In the genomic region with DNA sequence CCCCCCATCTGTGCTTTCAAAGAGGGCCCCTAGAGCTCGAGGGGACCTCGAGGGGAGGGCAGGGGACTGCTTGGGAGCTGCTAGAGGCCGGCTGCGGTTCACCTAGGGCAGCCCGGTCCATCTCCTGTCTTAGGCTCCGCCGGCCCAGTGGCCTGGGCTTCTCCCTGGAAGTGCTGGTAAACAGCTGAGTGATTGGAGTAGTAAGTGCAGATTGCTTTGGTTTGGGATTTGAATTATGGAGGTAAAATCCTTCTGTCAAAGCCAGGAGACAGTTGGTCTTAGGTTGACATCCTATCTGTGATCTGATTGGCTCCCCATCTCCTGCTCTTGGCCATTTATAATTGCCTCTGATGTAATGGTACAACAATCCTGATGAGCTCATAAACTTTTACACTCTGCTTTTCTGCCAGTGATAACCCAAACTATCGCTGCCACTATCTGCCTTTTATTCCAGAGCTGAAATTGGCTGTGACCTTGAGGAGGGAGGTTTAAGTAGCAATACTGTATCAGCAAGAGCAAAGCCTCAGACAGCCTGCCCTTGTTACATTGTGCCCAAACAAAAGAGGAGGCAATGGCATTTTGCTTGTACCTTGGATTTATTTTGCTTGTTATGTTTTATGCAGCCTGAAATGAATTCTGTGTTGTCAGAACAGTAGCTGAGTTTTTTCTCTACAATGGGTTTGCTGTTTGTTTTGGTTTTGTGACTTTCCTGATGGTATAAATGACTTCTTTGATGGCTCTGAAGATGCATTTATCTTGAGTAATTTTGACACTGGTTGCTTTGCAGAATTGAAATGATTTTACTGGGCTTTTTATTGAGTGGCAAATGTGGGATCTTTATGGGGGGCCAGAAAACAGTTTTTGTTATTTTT, we compare ENCODE assay signal across 8 cellular contexts. TPM values are rescaled to one million over a fixed set of nuclear protein-coding genes. Genes with fewer than 3 reads are reported as not detected.
DNase-seq lines count a peak whose midpoint lies in the region; ATAC-seq and TF ChIP-seq lines count a peak whose summit lies in the region.

No MANE protein-coding gene starts in this region.

- DNase-seq in DMS153 (lab: John Stamatoyannopoulos, UW), result peak; percentile 92
- DNase-seq in HS-5 (ENCODE audit: low read depth), result peak; percentile 91
- DNase-seq in NCI-H748 treated with DMSO at 0.1 percent for 48 hours (lab: John Stamatoyannopoulos, UW), result peak; percentile 78
- peak; percentile 68 for DNase-seq in activated CD8-positive, alpha-beta T cell treated with anti-CD3 and anti-CD28 coated beads, Interleukin-2, amount 10 ng/mL, durations not matched to agents 7 days and 5 days
- no peak for DNase-seq in esophagus squamous epithelium (lab: John Stamatoyannopoulos, UW)
- DNase-seq in aorta, result peak in 1 of 2 donors; percentile 77

- H3K4me1 ChIP-seq in esophagus squamous epithelium, result peaks cover 52 to 72% (median 66%) of the 10 kb centered on the region in 3 donors
- peaks cover 71% of the 10 kb centered on the region for H3K4me1 ChIP-seq in muscle layer of colon (ENCODE audit: insufficient read depth, low read length)
- peaks cover 5 to 28% of the 10 kb centered on the region in 2 donors for H3K4me1 ChIP-seq in aorta (ENCODE audit: control insufficient read depth in 1 of 2, insufficient read depth in 2 of 2, low read length in 2 of 2)

- TF ChIP-seq CTCF in esophagus squamous epithelium (IDR thresholded peaks at IDR 0.05), result no peak

- H3K9me3 ChIP-seq in esophagus squamous epithelium, result no peaks in the 10 kb centered on the region
- no peaks in the 10 kb centered on the region for H3K9me3 ChIP-seq in muscle layer of colon (ENCODE audit: low read length)
- no peaks in the 10 kb centered on the region for H3K9me3 ChIP-seq in aorta (ENCODE audit: control insufficient read depth, low read length)

- H3K4me3 ChIP-seq in esophagus squamous epithelium (peak overlapping the region; percentile 78 to 97 (median 94)), muscle layer of colon (ENCODE audit: low read depth in 1 of 2, low read length in 2 of 2) (peak overlapping the region; percentile 71 to 73), aorta (ENCODE audit: low read length in 2 of 2) (peak overlapping the region; percentile 95 to 100)

- H3K36me3 ChIP-seq in esophagus squamous epithelium (no peaks in the 10 kb centered on the region), muscle layer of colon (ENCODE audit: insufficient read depth, low read length) (no peaks in the 10 kb centered on the region), aorta (ENCODE audit: control insufficient read depth in 1 of 2, insufficient read depth in 2 of 2, low read length in 1 of 2) (no peaks in the 10 kb centered on the region)

- H3K27me3 ChIP-seq in esophagus squamous epithelium, result no peaks in the 10 kb centered on the region
- no peaks in the 10 kb centered on the region for H3K27me3 ChIP-seq in muscle layer of colon (ENCODE audit: control insufficient read depth in 1 of 2, insufficient read depth in 2 of 2, low read length in 2 of 2)
- no peaks in the 10 kb centered on the region for H3K27me3 ChIP-seq in aorta (ENCODE audit: control insufficient read depth in 1 of 2, insufficient read depth in 2 of 2, low read length in 1 of 2)

- CTCF ChIA-PET in activated CD8-positive, alpha-beta T cell treated with anti-CD3 and anti-CD28 coated beads, Interleukin-2, amount 10 ng/mL, durations not matched to agents 7 days and 5 days (lab: Charles Lee), result interaction anchor here (0.7 to 9.6 kb wide), 19 partner anchors 21 to 413 kb away, joined by 3 to 149 read pairs (median 4); partner anchors contain the start of gene PIGV

- peak overlapping the region; percentile 93 to 99 (median 98) for H3K27ac ChIP-seq in esophagus squamous epithelium
- peak overlapping the region; percentile 71 for H3K27ac ChIP-seq in muscle layer of colon (ENCODE audit: low read depth, low read length)
- peak overlapping the region; percentile 61 to 96 for H3K27ac ChIP-seq in aorta (ENCODE audit: low read depth in 1 of 2, low read length in 2 of 2)

- H3K27ac Mint-ChIP-seq in activated CD8-positive, alpha-beta T cell treated with anti-CD3 and anti-CD28 coated beads, Interleukin-2, amount 10 ng/mL, durations not matched to agents 7 days and 5 days, result no peak overlapping the region

- H3K9ac ChIP-seq in muscle layer of colon (ENCODE audit: low read length), result peak overlapping the region; percentile 55

- peaks cover 19% of the 10 kb centered on the region for H3K4me1 Mint-ChIP-seq in activated CD8-positive, alpha-beta T cell treated with anti-CD3 and anti-CD28 coated beads, Interleukin-2, amount 10 ng/mL, durations not matched to agents 7 days and 5 days (ENCODE audit: low read depth)

- H3K9me3 Mint-ChIP-seq in activated CD8-positive, alpha-beta T cell treated with anti-CD3 and anti-CD28 coated beads, Interleukin-2, amount 10 ng/mL, durations not matched to agents 7 days and 5 days (ENCODE audit: insufficient read depth), result no peaks in the 10 kb centered on the region

- peak; percentile 37 for ATAC-seq in activated CD8-positive, alpha-beta T cell treated with anti-CD3 and anti-CD28 coated beads, Interleukin-2, amount 10 ng/mL, durations not matched to agents 7 days and 5 days
- ATAC-seq in aorta (ENCODE audit: low FRiP score) (peak; percentile 51), HG02642 (IDR thresholded peaks at IDR 0.05; ENCODE audit: poor library complexity, unreplicated experiment) (no peak)

- peak in 3 of 4 donors; percentile 29 to 63 (median 57) for TF ChIP-seq POLR2A in esophagus squamous epithelium (IDR thresholded peaks at IDR 0.05)

- H3K4me3 Mint-ChIP-seq in activated CD8-positive, alpha-beta T cell treated with anti-CD3 and anti-CD28 coated beads, Interleukin-2, amount 10 ng/mL, durations not matched to agents 7 days and 5 days, result no peak overlapping the region

- no peaks in the 10 kb centered on the region for H3K36me3 Mint-ChIP-seq in activated CD8-positive, alpha-beta T cell treated with anti-CD3 and anti-CD28 coated beads, Interleukin-2, amount 10 ng/mL, durations not matched to agents 7 days and 5 days (ENCODE audit: low read depth)

- intact Hi-C loops in esophagus squamous epithelium (cut with DNase I) (no loop called here), aorta (cut with DNase I) (loop anchor here (2.0 to 5.0 kb wide), 2 partner anchors 25 to 74 kb away; no protein-coding TSS in a partner anchor)

- POLR2A ChIA-PET in activated CD8-positive, alpha-beta T cell treated with anti-CD3 and anti-CD28 coated beads, Interleukin-2, amount 10 ng/mL, durations not matched to agents 7 days and 5 days (lab: Charles Lee), result interaction anchor here (0.6 to 15.2 kb wide), 21 partner anchors 18 to 226 kb away, joined by 3 to 325 read pairs (median 5); partner anchors contain the start of genes GPATCH3, HMGN2 and PIGV

- 0% methylated on average over 1 of the region's 8 CpGs for WGBS in esophagus squamous epithelium, 2 donors
- 0% methylated on average over 8 of the region's 8 CpGs for WGBS in aorta, 2 donors

- no peaks in the 10 kb centered on the region for H3K27me3 Mint-ChIP-seq in activated CD8-positive, alpha-beta T cell treated with anti-CD3 and anti-CD28 coated beads, Interleukin-2, amount 10 ng/mL, durations not matched to agents 7 days and 5 days (ENCODE audit: low read depth)

RNA-seq across cellular contexts. Expression of gene ARID1A, which starts 2.4 kb away (rescaled TPM):
- 100 to 1,000 TPM; 122 to 123 TPM for total RNA-seq in activated CD8-positive, alpha-beta T cell treated with anti-CD3 and anti-CD28 coated beads, Interleukin-2, amount 10 ng/mL, durations not matched to agents 7 days and 5 days
- 10 to 100 TPM; 23.9 to 60.2 (median 43.5) TPM for total RNA-seq in esophagus squamous epithelium
- total RNA-seq in aorta, result 10 to 100 TPM; 55.9 to 72.3 TPM
- 10 to 100 TPM in 1 of 2 donors, 1 to 10 TPM in 1; 6.5 to 13.7 TPM for polyA plus RNA-seq in aorta
